ENCODE assay signal across 26 cellular contexts in the genomic region with DNA sequence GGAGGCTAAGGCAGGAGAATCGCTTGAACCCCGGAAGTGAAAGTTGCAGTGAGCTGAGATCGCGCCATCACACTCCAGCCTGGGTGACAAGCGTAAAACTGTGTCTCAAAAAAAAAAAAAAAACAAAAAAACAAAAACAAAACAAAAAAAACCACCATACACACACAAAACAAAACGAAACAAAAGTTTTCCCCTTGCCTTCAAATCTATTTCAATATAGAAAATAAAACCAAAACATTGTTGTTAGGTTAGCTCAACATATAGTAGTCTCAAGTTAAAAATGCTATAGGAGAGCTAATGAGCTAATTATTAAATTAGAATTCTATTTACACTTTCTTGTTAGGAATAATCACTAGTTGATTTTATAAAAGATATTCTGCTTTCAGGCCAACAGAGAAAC.
"Had no signal": no experiment of that assay in that cellular context is flagged by ENCODE, and none has a peak within 500 bp of the region (broad histone marks: within the 10 kb centered on the region; RNA-seq: fewer than 3 reads in every experiment).

No MANE protein-coding gene starts in this region.

- H3K36me3 ChIP-seq: adrenal gland, colonic mucosa, right atrium auricular region, stomach, suprapubic skin, tibial artery had no signal

- H3K27me3 Mint-ChIP-seq: activated B cell treated with CpG ODN at 0.5 μM for 24 hours; stimulated activated naive B cell treated with anti-CD40 and anti-IgM and Interleukin-4, amounts not matched to agents 10 μg/mL and 1 μg/mL and 100 μg/mL, for 72 hours; T-cell had no signal

- H3K4me3 ChIP-seq: adrenal gland, body of pancreas, colonic mucosa, left lung, lung, mucosa of descending colon, right atrium auricular region, smooth muscle cell, stomach, suprapubic skin, tibial artery had no signal

- H3K4me3 Mint-ChIP-seq: activated B cell treated with CpG ODN at 0.5 μM for 24 hours; neural crest cell; stimulated activated naive B cell treated with anti-CD40 and anti-IgM and Interleukin-4, amounts not matched to agents 10 μg/mL and 1 μg/mL and 100 μg/mL, for 72 hours; T-cell; T-helper 2 cell treated with Interferon-gamma antibody and Interleukin-4, amounts not matched to agents 5 μg/mL and 100 μg/mL, for 36 hours had no signal

- H3K9me3 ChIP-seq: adrenal gland, body of pancreas, colonic mucosa, left lung, mucosa of descending colon, right atrium auricular region, stomach, suprapubic skin, tibial artery had no signal

- H3K4me1 ChIP-seq: colonic mucosa had no signal

- H3K27ac ChIP-seq: adrenal gland, colonic mucosa, left lung, right atrium auricular region, stomach, suprapubic skin, tibial artery had no signal

- ATAC-seq: activated naive CD4-positive, alpha-beta T cell treated with anti-CD3 and anti-CD28 coated beads, Interleukin-2, amount 50 U/mL, for 72 hours; body of pancreas; left lung; mucosa of descending colon; stimulated activated naive B cell treated with anti-CD40 and anti-IgM and Interleukin-4, amounts not matched to agents 10 μg/mL and 1 μg/mL and 100 μg/mL, for 72 hours; T-cell had no signal

- DNase-seq: activated B cell treated with CpG ODN at 0.5 μM for 24 hours; activated CD8-positive, alpha-beta memory T cell treated with anti-CD3 and anti-CD28 coated beads for 24 hours; activated gamma-delta T cell treated with Interleukin-2 at 50 U/mL for 16 hours; adrenal gland; aorta; body of pancreas; cerebellar nuclear complex; colonic mucosa; effector CD8-positive, alpha-beta T cell; left lung; mesendoderm; mucosa of descending colon; stimulated activated CD4-positive, alpha-beta T cell treated with anti-CD3 and anti-CD28 coated beads, Interleukin-1b, Interleukin-23, amount 100 ng/mL, for 48 hours; stimulated activated CD4-positive, alpha-beta T cell treated with anti-CD3 and anti-CD28 coated beads, Interleukin-4, amount 100 ng/mL, for 4 hours; stimulated activated CD8-positive, alpha-beta memory T cell treated with anti-CD3 and anti-CD28 coated beads, Interleukin-4, amount 100 ng/mL, for 48 hours; stimulated activated naive B cell treated with anti-CD40 and anti-IgM and Interleukin-4, amounts not matched to agents 10 μg/mL and 1 μg/mL and 100 μg/mL, for 72 hours; stomach; tibial artery had no signal

- H3K9me3 Mint-ChIP-seq: activated B cell treated with CpG ODN at 0.5 μM for 24 hours; activated naive CD4-positive, alpha-beta T cell treated with anti-CD3 and anti-CD28 coated beads, Interleukin-2, amount 50 U/mL, for 72 hours; neural crest cell; stimulated activated naive B cell treated with anti-CD40 and anti-IgM and Interleukin-4, amounts not matched to agents 10 μg/mL and 1 μg/mL and 100 μg/mL, for 72 hours; T-cell; T-helper 2 cell treated with Interferon-gamma antibody and Interleukin-4, amounts not matched to agents 5 μg/mL and 100 μg/mL, for 36 hours had no signal

- H3K4me2 ChIP-seq: smooth muscle cell had no signal

- H3K27me3 ChIP-seq: adrenal gland, body of pancreas, colonic mucosa, left lung, right atrium auricular region, stomach, suprapubic skin, tibial artery had no signal

- H3K27ac Mint-ChIP-seq: stimulated activated naive B cell treated with anti-CD40 and anti-IgM and Interleukin-4, amounts not matched to agents 10 μg/mL and 1 μg/mL and 100 μg/mL, for 72 hours; T-helper 2 cell treated with Interferon-gamma antibody and Interleukin-4, amounts not matched to agents 5 μg/mL and 100 μg/mL, for 36 hours had no signal
